Comparison of ENCODE assay signal across 12 cellular contexts in the genomic region with DNA sequence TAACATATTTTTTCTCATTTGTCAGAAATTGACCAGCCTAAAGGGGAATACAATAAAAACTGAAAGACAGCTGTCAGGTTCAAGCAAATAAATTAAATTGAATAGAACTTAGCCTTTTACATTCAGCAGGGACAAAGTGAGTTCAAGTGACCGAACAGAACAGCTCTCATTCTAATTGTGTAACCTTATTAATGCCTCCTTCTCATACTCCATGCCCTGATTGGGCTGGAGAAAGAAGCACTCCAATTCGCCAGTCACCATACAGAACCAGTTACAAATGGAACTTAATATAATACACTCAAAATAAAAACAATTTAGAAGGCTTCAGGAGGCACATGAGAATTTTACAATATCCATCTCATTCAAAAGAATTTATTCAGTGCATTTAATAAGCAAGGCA. TPM values are rescaled to one million over a fixed set of nuclear protein-coding genes. Genes with fewer than 3 reads are reported as not detected.
DNase-seq lines count a peak whose midpoint lies in the region; ATAC-seq and TF ChIP-seq lines count a peak whose summit lies in the region.
"Had no signal": no experiment of that assay in that cellular context is flagged by ENCODE, and none has a peak within 500 bp of the region (broad histone marks: within the 10 kb centered on the region; RNA-seq: fewer than 3 reads in every experiment).

No MANE protein-coding gene starts in this region.

- H3K9me3 ChIP-seq in left lung (no peaks in the 10 kb centered on the region), upper lobe of right lung (no peaks in the 10 kb centered on the region)

- ATAC-seq in natural killer cell = no peak
- no peak for ATAC-seq in natural killer cell treated with Interleukin-12 subunit alpha and Interleukin-12 subunit beta and Interleukin-15 and Interleukin-18, amount 100 ng/mL, for 72 hours
- peak; percentile 63 for ATAC-seq in left lung
- ATAC-seq in upper lobe of right lung = peak; percentile 53
- ATAC-seq in HG03097 (IDR thresholded peaks at IDR 0.05; ENCODE audit: low FRiP score, unreplicated experiment) = no peak
- no peak for ATAC-seq in HG03039 (IDR thresholded peaks at IDR 0.05; ENCODE audit: unreplicated experiment)
- ATAC-seq: HCT116 had no signal

- H3K4me3 ChIP-seq in LNCaP clone FGC (ENCODE audit: low read depth, low read length) = peak overlapping the region; percentile 95
- no peak overlapping the region for H3K4me3 ChIP-seq in left lung
- H3K4me3 ChIP-seq in upper lobe of right lung = no peak overlapping the region
- H3K4me3 ChIP-seq: GM23248 had no signal

- no peak overlapping the region for H3K4me3 Mint-ChIP-seq in natural killer cell
- H3K4me3 Mint-ChIP-seq in natural killer cell treated with Interleukin-12 subunit alpha and Interleukin-12 subunit beta and Interleukin-15 and Interleukin-18, amount 100 ng/mL, for 72 hours = no peak overlapping the region
- H3K4me3 Mint-ChIP-seq: CD14-positive monocyte had no signal

- DNase-seq in natural killer cell (no peak), LNCaP clone FGC (ENCODE audit: low read depth) (no peak), left lung (no peak), upper lobe of right lung (no peak)
- no peak for DNase-seq in natural killer cell treated with Interleukin-12 subunit alpha and Interleukin-12 subunit beta and Interleukin-15 and Interleukin-18, amount 100 ng/mL, for 72 hours (ENCODE audit: low spot score)
- DNase-seq in stimulated activated CD4-positive, alpha-beta T cell treated with anti-CD3 and anti-CD28 coated beads, Interleukin-15, amount 100 ng/mL, for 24 hours = no peak
- DNase-seq: DMS53, GM23248 had no signal

- H3K27me3 ChIP-seq in left lung (no peaks in the 10 kb centered on the region), upper lobe of right lung (no peaks in the 10 kb centered on the region)

- H3K27ac Mint-ChIP-seq in natural killer cell = peak overlapping the region; percentile 82 to 87
- no peak overlapping the region for H3K27ac Mint-ChIP-seq in natural killer cell treated with Interleukin-12 subunit alpha and Interleukin-12 subunit beta and Interleukin-15 and Interleukin-18, amount 100 ng/mL, for 72 hours
- H3K27ac Mint-ChIP-seq: CD14-positive monocyte had no signal

- H3K36me3 ChIP-seq in left lung = no peaks in the 10 kb centered on the region
- H3K36me3 ChIP-seq in upper lobe of right lung = no peaks in the 10 kb centered on the region

- H3K27ac ChIP-seq in left lung (no peak overlapping the region), upper lobe of right lung (no peak overlapping the region)
- H3K27ac ChIP-seq: GM23248 had no signal

- no peaks in the 10 kb centered on the region for H3K36me3 Mint-ChIP-seq in natural killer cell
- H3K36me3 Mint-ChIP-seq in natural killer cell treated with Interleukin-12 subunit alpha and Interleukin-12 subunit beta and Interleukin-15 and Interleukin-18, amount 100 ng/mL, for 72 hours = no peaks in the 10 kb centered on the region

- no peaks in the 10 kb centered on the region for H3K27me3 Mint-ChIP-seq in natural killer cell (ENCODE audit: low read depth in 2 of 2)
- no peaks in the 10 kb centered on the region for H3K27me3 Mint-ChIP-seq in natural killer cell treated with Interleukin-12 subunit alpha and Interleukin-12 subunit beta and Interleukin-15 and Interleukin-18, amount 100 ng/mL, for 72 hours

- peaks cover 67 to 68% of the 10 kb centered on the region in 2 donors for H3K4me1 Mint-ChIP-seq in natural killer cell
- H3K4me1 Mint-ChIP-seq in natural killer cell treated with Interleukin-12 subunit alpha and Interleukin-12 subunit beta and Interleukin-15 and Interleukin-18, amount 100 ng/mL, for 72 hours (ENCODE audit: low read depth in 2 of 2) = peaks cover 42 to 60% of the 10 kb centered on the region in 2 donors

- H3K4me1 ChIP-seq in left lung (peaks cover 0 to 19% of the 10 kb centered on the region in 2 donors), upper lobe of right lung (no peaks in the 10 kb centered on the region)

- intact Hi-C loops in natural killer cell (cut with micrococcal nuclease) (no loop called here), left lung (cut with DNase I) (no loop called here), upper lobe of right lung (cut with DNase I) (no loop called here)

- no peak for TF ChIP-seq CTCF in natural killer cell (IDR thresholded peaks at IDR 0.05)
- TF ChIP-seq CTCF in LNCaP clone FGC (IDR thresholded peaks at IDR 0.05; ENCODE audit: control insufficient read depth, extremely low read depth, insufficient read depth) = no peak
- no peak for TF ChIP-seq CTCF in left lung (IDR thresholded peaks at IDR 0.05)
- TF ChIP-seq CTCF in upper lobe of right lung (IDR thresholded peaks at IDR 0.05) = no peak

- H3K9me3 Mint-ChIP-seq in natural killer cell = no peaks in the 10 kb centered on the region
- no peaks in the 10 kb centered on the region for H3K9me3 Mint-ChIP-seq in natural killer cell treated with Interleukin-12 subunit alpha and Interleukin-12 subunit beta and Interleukin-15 and Interleukin-18, amount 100 ng/mL, for 72 hours
- H3K9me3 Mint-ChIP-seq: CD14-positive monocyte had no signal

RNA-seq across cellular contexts. Expression of a gene that starts 8.0 kb away (rescaled TPM):
- total RNA-seq in natural killer cell (10 to 100 TPM; 53.1 to 73.1 (median 58.0) TPM), left lung (10 to 100 TPM; 47.4 to 57.4 TPM), upper lobe of right lung (48.0 TPM)
- 10 to 100 TPM; 42.6 to 50.2 TPM for total RNA-seq in natural killer cell treated with Interleukin-12 subunit alpha and Interleukin-12 subunit beta and Interleukin-15 and Interleukin-18, amount 100 ng/mL, for 72 hours

Comparison
In these comparisons a context has a peak if more than half of its experiments do, and no peak if none do; other contexts are left out.
1. H3K27ac Mint-ChIP-seq: peak in natural killer cell (2 of 2); none in natural killer cell treated with Interleukin-12 subunit alpha and Interleukin-12 subunit beta and Interleukin-15 and Interleukin-18, amount 100 ng/mL, for 72 hours (0 of 2).
2. ATAC-seq: peak in left lung (single experiment) and upper lobe of right lung (single experiment); none in natural killer cell (0 of 3), natural killer cell treated with Interleukin-12 subunit alpha and Interleukin-12 subunit beta and Interleukin-15 and Interleukin-18, amount 100 ng/mL, for 72 hours (0 of 2), HG03097 (single experiment) and HG03039 (single experiment).